In genomic region chr5:150636391-150637244, GRCh38 we compare ENCODE assay signal across 9 cellular contexts. TPM values are rescaled to one million over a fixed set of nuclear protein-coding genes. Genes with fewer than 3 reads are reported as not detected.
DNase-seq lines count a peak whose midpoint lies in the region; ATAC-seq and TF ChIP-seq lines count a peak whose summit lies in the region.
"Had no signal": no experiment of that assay in that cellular context is flagged by ENCODE, and none has a peak within 500 bp of the region (broad histone marks: within the 10 kb centered on the region; RNA-seq: fewer than 3 reads in every experiment).

No MANE protein-coding gene starts in this region.

- H3K36me3 ChIP-seq in SK-N-MC (ENCODE audit: insufficient read depth, low read length), result no peaks in the 10 kb centered on the region

- CTCF ChIA-PET in T-cell (lab: Charles Lee), result no interaction called here

- POLR2A ChIA-PET in T-cell (lab: Charles Lee), result no interaction called here

- H3K9me3 Mint-ChIP-seq in progenitor cell of endocrine pancreas (ENCODE audit: low read depth), result no peaks in the 10 kb centered on the region
- H3K9me3 Mint-ChIP-seq in T-cell, result no peaks in the 10 kb centered on the region
- H3K9me3 Mint-ChIP-seq: neural crest cell had no signal

- no peak for TF ChIP-seq CTCF in fibroblast of villous mesenchyme (IDR thresholded peaks at IDR 0.05; ENCODE audit: insufficient read depth, low read depth, low read length)
- TF ChIP-seq CTCF in progenitor cell of endocrine pancreas (IDR thresholded peaks at IDR 0.05; ENCODE audit: unreplicated experiment), result no peak

- H3K27ac ChIP-seq in SK-N-MC, result peak overlapping the region; percentile 43; the same call in 1 of the 2 replicates

- H3K9ac ChIP-seq in SK-N-MC (ENCODE audit: insufficient read length), result no peak overlapping the region

- H3K27ac Mint-ChIP-seq in progenitor cell of endocrine pancreas, result peak overlapping the region; percentile 67
- H3K27ac Mint-ChIP-seq in T-cell, result no peak overlapping the region

- H3K36me3 Mint-ChIP-seq in progenitor cell of endocrine pancreas (ENCODE audit: insufficient read depth), result no peaks in the 10 kb centered on the region
- H3K36me3 Mint-ChIP-seq in T-cell, result no peaks in the 10 kb centered on the region

- no peaks in the 10 kb centered on the region for H3K9me3 ChIP-seq in SK-N-MC (ENCODE audit: low read depth, low read length)

- no peak for ATAC-seq in GM18909 (IDR thresholded peaks at IDR 0.05; ENCODE audit: poor library complexity, unreplicated experiment)
- ATAC-seq in T-cell (replicated peaks in 1 of 4), result no peak
- ATAC-seq in HG03521 (IDR thresholded peaks at IDR 0.05; ENCODE audit: unreplicated experiment), result no peak
- no peak for ATAC-seq in HG03442 (IDR thresholded peaks at IDR 0.05; ENCODE audit: unreplicated experiment)

- H3K27me3 Mint-ChIP-seq in progenitor cell of endocrine pancreas (peaks cover 2% of the 10 kb centered on the region), T-cell (peaks cover 17 to 18% of the 10 kb centered on the region in 2 donors)

- H3K4me1 Mint-ChIP-seq in progenitor cell of endocrine pancreas (ENCODE audit: low read depth) (peaks cover 30% of the 10 kb centered on the region), T-cell (no peaks in the 10 kb centered on the region)

- H3K4me3 Mint-ChIP-seq in progenitor cell of endocrine pancreas (ENCODE audit: low read depth) (no peak overlapping the region), T-cell (no peak overlapping the region)
- H3K4me3 Mint-ChIP-seq: neural crest cell had no signal

- peak; percentile 70 for DNase-seq in Caki2 (ENCODE audit: low read depth)
- no peak for DNase-seq in SK-N-MC (ENCODE audit: low read depth, low spot score)
- DNase-seq in fibroblast of villous mesenchyme (ENCODE audit: low read depth), result peak; percentile 63
- DNase-seq in progenitor cell of endocrine pancreas (ENCODE audit: low spot score, unreplicated experiment), result no peak
- no peak for DNase-seq in T-cell

- H3K4me3 ChIP-seq in SK-N-MC (no peak overlapping the region), fibroblast of villous mesenchyme (ENCODE audit: low read depth, low read length) (no peak overlapping the region)

- in situ Hi-C loops in Caki2 (cut with HindIII; ENCODE audit: low pct_unique_long_range_greater_than_20kb, low sequenced_read_pairs), result no loop called here

RNA-seq across cellular contexts. Expression of gene SYNPO, which starts 3.8 kb away (rescaled TPM):
- total RNA-seq in Caki2 (2014; rRNA removed; shearing (Covaris generic); ENCODE audit: low replicate concordance), result 1.1 and 1.2 TPM in 2 replicates
- total RNA-seq in fibroblast of villous mesenchyme, result 7.3 and 10.6 TPM in 2 replicates
- 1.4 and 1.5 TPM in 2 replicates for total RNA-seq in progenitor cell of endocrine pancreas
- total RNA-seq in T-cell, result 1 to 10 TPM in 3 of 5 donors, under 1 TPM in 2; 0.09 to 1.9 (median 1.0) TPM

RNA-seq across cellular contexts. Expression of gene MYOZ3, which starts 24.4 kb away (rescaled TPM):
- not detected in 2 replicates for total RNA-seq in Caki2 (2014; rRNA removed; shearing (Covaris generic); ENCODE audit: low replicate concordance)
- total RNA-seq in fibroblast of villous mesenchyme (under 0.01 TPM in 2 replicates), progenitor cell of endocrine pancreas (2.9 and 3.1 TPM in 2 replicates), T-cell (not detected)

Comparison
In these comparisons a context has a peak if more than half of its experiments do, and no peak if none do; other contexts are left out.
1. DNase-seq: peak in Caki2 (single experiment) and fibroblast of villous mesenchyme (single experiment); none in SK-N-MC (single experiment), progenitor cell of endocrine pancreas (single experiment) and T-cell (0 of 34).